Comparison of ENCODE assay signal across 2 cellular contexts in the genomic region with DNA sequence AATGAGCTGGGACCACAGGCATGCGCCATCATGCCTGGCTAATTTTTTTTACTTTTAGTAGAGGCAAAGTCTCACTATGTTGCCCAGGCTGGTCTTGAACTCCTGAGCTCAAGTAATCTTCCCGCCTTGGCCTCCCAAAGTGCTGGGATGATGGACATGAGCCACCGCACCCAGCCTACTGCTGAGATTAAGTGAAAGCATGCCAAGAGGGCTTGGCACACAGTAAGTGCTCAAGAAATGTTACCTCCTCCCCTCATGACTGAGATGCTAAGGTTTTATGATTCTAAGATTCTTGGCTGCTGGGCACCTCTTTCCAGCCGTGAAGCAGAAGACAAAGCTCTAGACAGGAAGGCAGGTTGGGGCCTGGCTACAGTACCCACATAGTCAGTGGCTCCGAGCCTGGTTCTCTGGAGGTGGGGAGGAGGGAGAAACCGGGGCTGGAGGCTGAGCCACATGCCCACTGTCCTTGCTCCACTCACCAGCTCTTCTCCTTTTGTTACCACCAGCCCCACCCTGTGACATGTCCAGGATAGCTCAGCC.
TF ChIP-seq lines count a peak whose summit lies in the region.

No MANE protein-coding gene starts in this region.

TF ChIP-seq in liver, 16 proteins besides CTCF, POLR2A, EP300 and RAD21:
- no peak for TF ChIP-seq HNF4G (IDR thresholded peaks at IDR 0.05)
- TF ChIP-seq, protein P1, sequence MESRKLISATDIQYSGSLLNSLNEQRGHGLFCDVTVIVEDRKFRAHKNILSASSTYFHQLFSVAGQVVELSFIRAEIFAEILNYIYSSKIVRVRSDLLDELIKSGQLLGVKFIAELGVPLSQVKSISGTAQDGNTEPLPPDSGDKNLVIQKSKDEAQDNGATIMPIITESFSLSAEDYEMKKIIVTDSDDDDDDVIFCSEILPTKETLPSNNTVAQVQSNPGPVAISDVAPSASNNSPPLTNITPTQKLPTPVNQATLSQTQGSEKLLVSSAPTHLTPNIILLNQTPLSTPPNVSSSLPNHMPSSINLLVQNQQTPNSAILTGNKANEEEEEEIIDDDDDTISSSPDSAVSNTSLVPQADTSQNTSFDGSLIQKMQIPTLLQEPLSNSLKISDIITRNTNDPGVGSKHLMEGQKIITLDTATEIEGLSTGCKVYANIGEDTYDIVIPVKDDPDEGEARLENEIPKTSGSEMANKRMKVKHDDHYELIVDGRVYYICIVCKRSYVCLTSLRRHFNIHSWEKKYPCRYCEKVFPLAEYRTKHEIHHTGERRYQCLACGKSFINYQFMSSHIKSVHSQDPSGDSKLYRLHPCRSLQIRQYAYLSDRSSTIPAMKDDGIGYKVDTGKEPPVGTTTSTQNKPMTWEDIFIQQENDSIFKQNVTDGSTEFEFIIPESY (IDR thresholded peaks at IDR 0.05): no peak
- TF ChIP-seq, protein P2, sequence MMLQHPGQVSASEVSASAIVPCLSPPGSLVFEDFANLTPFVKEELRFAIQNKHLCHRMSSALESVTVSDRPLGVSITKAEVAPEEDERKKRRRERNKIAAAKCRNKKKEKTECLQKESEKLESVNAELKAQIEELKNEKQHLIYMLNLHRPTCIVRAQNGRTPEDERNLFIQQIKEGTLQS (IDR thresholded peaks at IDR 0.05): no peak
- no peak for TF ChIP-seq RXRA (IDR thresholded peaks at IDR 0.05)
- TF ChIP-seq GABPA (IDR thresholded peaks at IDR 0.05 in 1 of 2, conservative IDR thresholded peaks at IDR 0.05 in 1 of 2): no peak
- TF ChIP-seq, protein P3, sequence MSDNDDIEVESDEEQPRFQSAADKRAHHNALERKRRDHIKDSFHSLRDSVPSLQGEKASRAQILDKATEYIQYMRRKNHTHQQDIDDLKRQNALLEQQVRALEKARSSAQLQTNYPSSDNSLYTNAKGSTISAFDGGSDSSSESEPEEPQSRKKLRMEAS (IDR thresholded peaks at IDR 0.05): no peak
- no peak for TF ChIP-seq NR2F2 (IDR thresholded peaks at IDR 0.05)
- TF ChIP-seq, protein P4, sequence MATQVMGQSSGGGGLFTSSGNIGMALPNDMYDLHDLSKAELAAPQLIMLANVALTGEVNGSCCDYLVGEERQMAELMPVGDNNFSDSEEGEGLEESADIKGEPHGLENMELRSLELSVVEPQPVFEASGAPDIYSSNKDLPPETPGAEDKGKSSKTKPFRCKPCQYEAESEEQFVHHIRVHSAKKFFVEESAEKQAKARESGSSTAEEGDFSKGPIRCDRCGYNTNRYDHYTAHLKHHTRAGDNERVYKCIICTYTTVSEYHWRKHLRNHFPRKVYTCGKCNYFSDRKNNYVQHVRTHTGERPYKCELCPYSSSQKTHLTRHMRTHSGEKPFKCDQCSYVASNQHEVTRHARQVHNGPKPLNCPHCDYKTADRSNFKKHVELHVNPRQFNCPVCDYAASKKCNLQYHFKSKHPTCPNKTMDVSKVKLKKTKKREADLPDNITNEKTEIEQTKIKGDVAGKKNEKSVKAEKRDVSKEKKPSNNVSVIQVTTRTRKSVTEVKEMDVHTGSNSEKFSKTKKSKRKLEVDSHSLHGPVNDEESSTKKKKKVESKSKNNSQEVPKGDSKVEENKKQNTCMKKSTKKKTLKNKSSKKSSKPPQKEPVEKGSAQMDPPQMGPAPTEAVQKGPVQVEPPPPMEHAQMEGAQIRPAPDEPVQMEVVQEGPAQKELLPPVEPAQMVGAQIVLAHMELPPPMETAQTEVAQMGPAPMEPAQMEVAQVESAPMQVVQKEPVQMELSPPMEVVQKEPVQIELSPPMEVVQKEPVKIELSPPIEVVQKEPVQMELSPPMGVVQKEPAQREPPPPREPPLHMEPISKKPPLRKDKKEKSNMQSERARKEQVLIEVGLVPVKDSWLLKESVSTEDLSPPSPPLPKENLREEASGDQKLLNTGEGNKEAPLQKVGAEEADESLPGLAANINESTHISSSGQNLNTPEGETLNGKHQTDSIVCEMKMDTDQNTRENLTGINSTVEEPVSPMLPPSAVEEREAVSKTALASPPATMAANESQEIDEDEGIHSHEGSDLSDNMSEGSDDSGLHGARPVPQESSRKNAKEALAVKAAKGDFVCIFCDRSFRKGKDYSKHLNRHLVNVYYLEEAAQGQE (IDR thresholded peaks at IDR 0.05): no peak
- TF ChIP-seq TAF1 (conservative IDR thresholded peaks at IDR 0.05): no peak
- TF ChIP-seq FOXA2 (IDR thresholded peaks at IDR 0.05): no peak
- no peak for TF ChIP-seq JUND (IDR thresholded peaks at IDR 0.05)
- no peak for TF ChIP-seq SP1 (IDR thresholded peaks at IDR 0.05)
- no peak for TF ChIP-seq EGR1 (IDR thresholded peaks at IDR 0.05; ENCODE audit: low read depth in 2 of 2)
- TF ChIP-seq FOXA1 (IDR thresholded peaks at IDR 0.05): no peak
- no peak for TF ChIP-seq HNF4A (conservative IDR thresholded peaks at IDR 0.05)

TF ChIP-seq in HepG2, 621 proteins besides CTCF, POLR2A, EP300 and RAD21:
- TF ChIP-seq ZSCAN25 (CRISPR knock-in tag; IDR thresholded peaks at IDR 0.05) (no peak), ZNF746 (CRISPR knock-in tag; IDR thresholded peaks at IDR 0.05) (no peak), ATF7-NPFF (CRISPR knock-in tag; IDR thresholded peaks at IDR 0.05; ENCODE audit: low read depth) (no peak), SETDB1 (CRISPR knock-in tag; IDR thresholded peaks at IDR 0.05; ENCODE audit: borderline replicate concordance) (no peak), NR3C1 (CRISPR knock-in tag; IDR thresholded peaks at IDR 0.05) (no peak)
- TF ChIP-seq, protein P5, sequence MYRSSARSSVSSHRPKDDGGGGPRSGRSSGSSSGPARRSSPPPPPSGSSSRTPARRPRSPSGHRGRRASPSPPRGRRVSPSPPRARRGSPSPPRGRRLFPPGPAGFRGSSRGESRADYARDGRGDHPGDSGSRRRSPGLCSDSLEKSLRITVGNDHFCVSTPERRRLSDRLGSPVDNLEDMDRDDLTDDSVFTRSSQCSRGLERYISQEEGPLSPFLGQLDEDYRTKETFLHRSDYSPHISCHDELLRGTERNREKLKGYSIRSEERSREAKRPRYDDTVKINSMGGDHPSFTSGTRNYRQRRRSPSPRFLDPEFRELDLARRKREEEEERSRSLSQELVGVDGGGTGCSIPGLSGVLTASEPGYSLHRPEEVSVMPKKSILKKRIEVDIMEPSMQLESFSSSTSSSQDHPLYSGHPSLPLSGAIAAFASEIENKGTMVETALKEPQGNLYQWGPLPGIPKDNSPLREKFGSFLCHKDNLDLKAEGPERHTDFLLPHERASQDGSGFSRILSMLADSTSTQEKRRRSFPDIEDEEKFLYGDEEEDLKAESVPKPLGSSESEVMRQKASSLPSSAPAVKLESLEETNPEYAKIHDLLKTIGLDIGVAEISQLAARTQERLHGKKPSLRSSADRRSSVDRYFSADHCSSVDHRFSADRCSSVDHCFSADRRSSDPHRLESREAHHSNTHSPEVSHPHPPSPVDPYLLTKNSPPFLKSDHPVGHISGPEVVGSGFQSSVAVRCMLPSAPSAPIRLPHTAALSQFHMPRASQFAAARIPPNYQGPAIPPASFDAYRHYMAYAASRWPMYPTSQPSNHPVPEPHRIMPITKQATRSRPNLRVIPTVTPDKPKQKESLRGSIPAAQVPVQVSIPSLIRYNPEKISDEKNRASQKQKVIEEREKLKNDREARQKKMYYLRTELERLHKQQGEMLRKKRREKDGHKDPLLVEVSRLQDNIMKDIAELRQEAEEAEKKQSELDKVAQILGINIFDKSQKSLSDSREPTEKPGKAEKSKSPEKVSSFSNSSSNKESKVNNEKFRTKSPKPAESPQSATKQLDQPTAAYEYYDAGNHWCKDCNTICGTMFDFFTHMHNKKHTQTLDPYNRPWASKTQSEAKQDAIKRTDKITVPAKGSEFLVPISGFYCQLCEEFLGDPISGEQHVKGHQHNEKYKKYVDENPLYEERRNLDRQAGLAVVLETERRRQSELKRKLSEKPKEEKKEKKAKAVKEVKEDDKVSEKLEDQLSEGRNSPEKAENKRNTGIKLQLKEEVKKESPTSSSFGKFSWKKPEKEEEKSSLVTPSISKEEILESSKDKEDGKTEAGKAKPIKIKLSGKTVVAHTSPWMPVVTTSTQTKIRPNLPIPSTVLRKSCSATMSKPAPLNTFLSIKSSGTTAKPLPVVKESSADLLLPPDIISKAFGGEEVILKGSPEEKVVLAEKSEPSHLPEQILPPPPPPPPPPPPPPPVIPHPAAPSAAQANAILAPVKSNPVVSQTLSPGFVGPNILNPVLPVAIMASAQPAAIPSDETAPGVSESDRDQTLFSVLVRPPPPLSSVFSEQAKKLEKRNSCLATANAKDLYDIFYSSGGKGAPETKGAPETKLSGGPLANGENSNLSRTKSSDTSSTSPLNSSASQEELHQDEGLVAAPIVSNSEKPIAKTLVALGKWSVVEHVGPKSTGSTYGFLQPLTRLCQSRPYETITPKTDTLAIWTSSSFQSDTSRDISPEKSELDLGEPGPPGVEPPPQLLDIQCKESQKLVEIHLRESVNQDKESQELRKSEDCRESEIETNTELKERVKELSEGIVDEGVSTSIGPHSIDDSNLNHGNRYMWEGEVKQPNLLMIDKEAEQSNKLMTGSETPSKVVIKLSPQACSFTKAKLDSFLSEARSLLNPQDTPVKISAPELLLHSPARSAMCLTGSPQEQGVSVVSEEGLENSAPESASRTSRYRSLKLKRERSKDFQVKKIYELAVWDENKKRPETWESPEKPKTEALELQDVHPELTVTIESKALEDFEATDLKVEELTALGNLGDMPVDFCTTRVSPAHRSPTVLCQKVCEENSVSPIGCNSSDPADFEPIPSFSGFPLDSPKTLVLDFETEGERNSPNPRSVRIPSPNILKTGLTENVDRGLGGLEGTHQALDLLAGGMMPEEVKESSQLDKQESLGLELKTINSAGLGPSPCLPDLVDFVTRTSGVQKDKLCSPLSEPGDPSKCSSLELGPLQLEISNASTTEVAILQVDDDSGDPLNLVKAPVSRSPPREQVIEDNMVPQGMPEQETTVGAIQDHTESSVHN (CRISPR knock-in tag; IDR thresholded peaks at IDR 0.05): no peak
